Comparison of ENCODE assay signal across 18 cellular contexts in the genomic region with DNA sequence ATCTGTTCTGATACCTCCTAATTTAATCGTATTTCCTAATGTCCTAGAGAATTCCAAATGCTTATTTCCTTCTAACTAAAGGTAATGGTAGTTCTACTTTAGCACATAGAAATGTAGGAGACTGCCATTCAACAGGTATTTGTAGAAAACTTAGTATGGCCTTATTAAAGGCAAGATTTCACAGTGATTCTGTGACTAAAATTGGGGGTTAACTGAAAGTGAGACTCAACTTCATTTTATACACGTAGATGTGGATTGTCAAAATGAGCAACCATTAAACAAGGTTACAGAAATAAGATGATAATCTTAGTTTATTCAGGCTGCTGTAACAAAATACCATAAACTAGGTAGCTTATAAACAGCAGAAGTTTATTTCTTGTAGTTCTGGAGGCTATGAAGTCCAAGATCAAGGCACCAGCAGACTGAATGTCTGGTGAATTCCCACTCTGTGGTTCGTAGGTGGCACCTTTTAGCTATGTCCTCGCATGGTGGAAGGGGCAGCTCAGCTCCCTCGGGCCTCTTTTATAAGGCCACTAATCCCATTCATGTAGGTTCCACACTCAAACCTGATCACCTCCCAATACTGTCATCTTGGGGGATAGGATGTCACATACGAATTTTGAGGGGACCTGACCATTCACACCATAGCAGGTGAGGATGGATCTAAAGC. TPM values are rescaled to one million over a fixed set of nuclear protein-coding genes. Genes with fewer than 3 reads are reported as not detected.
DNase-seq lines count a peak whose midpoint lies in the region; ATAC-seq lines count a peak whose summit lies in the region.
"Had no signal": no experiment of that assay in that cellular context is flagged by ENCODE, and none has a peak within 500 bp of the region (broad histone marks: within the 10 kb centered on the region; RNA-seq: fewer than 3 reads in every experiment).

No MANE protein-coding gene starts in this region.

- no peaks in the 10 kb centered on the region for H3K9me3 Mint-ChIP-seq in activated CD4-positive, alpha-beta T cell treated with anti-CD3 and anti-CD28 coated beads, Interleukin-2, amount 10 ng/mL, durations not matched to agents 24 days and 14 days
- H3K9me3 Mint-ChIP-seq in activated naive CD8-positive, alpha-beta T cell (ENCODE audit: low read depth): no peaks in the 10 kb centered on the region
- no peaks in the 10 kb centered on the region for H3K9me3 Mint-ChIP-seq in activated naive CD8-positive, alpha-beta T cell treated with anti-CD3 and anti-CD28 coated beads, Interleukin-2, amount 50 U/mL, for 24 hours
- H3K9me3 Mint-ChIP-seq: IgD-negative memory B cell had no signal

- peak; percentile 55 for DNase-seq in activated CD4-positive, alpha-beta T cell treated with anti-CD3 and anti-CD28 coated beads, Interleukin-2, amount 10 ng/mL, durations not matched to agents 24 days and 14 days
- DNase-seq in activated CD4-positive, alpha-beta T cell treated with anti-CD3 and anti-CD28 coated beads for 48 hours: no peak
- no peak for DNase-seq in activated naive CD8-positive, alpha-beta T cell treated with anti-CD3 and anti-CD28 coated beads, Interleukin-2, amount 50 U/mL, for 24 hours
- DNase-seq in T-helper 17 cell (no peak), foreskin melanocyte (no peak), GF-D8 (lab: John Stamatoyannopoulos, UW) (no peak)
- DNase-seq in stimulated activated CD8-positive, alpha-beta memory T cell treated with anti-CD3 and anti-CD28 coated beads, Interleukin-4, amount 100 ng/mL, for 48 hours: no peak
- DNase-seq: COR-L47, H7, Kasumi-1, MM.1S, NCI-H1105, NCI-H1694, NCI-H510A treated with DMSO at 0.1 percent for 48 hours, NCI-H82, PC-9 had no signal

- H3K27ac Mint-ChIP-seq in activated CD4-positive, alpha-beta T cell treated with anti-CD3 and anti-CD28 coated beads, Interleukin-2, amount 10 ng/mL, durations not matched to agents 24 days and 14 days: peak overlapping the region; percentile 15
- peak overlapping the region; percentile 64 for H3K27ac Mint-ChIP-seq in activated naive CD8-positive, alpha-beta T cell
- H3K27ac Mint-ChIP-seq in activated naive CD8-positive, alpha-beta T cell treated with anti-CD3 and anti-CD28 coated beads, Interleukin-2, amount 50 U/mL, for 24 hours: no peak overlapping the region
- H3K27ac Mint-ChIP-seq in T-helper 17 cell: peak overlapping the region; percentile 94

- no peak overlapping the region for H3K4me3 Mint-ChIP-seq in activated CD4-positive, alpha-beta T cell treated with anti-CD3 and anti-CD28 coated beads, Interleukin-2, amount 10 ng/mL, durations not matched to agents 24 days and 14 days
- H3K4me3 Mint-ChIP-seq in activated naive CD8-positive, alpha-beta T cell: no peak overlapping the region
- H3K4me3 Mint-ChIP-seq in activated naive CD8-positive, alpha-beta T cell treated with anti-CD3 and anti-CD28 coated beads, Interleukin-2, amount 50 U/mL, for 24 hours: no peak overlapping the region
- peak overlapping the region; percentile 36 for H3K4me3 Mint-ChIP-seq in T-helper 17 cell
- H3K4me3 Mint-ChIP-seq: IgD-negative memory B cell had no signal

- H3K4me1 Mint-ChIP-seq in activated CD4-positive, alpha-beta T cell treated with anti-CD3 and anti-CD28 coated beads, Interleukin-2, amount 10 ng/mL, durations not matched to agents 24 days and 14 days: peaks cover 57% of the 10 kb centered on the region
- H3K4me1 Mint-ChIP-seq in activated naive CD8-positive, alpha-beta T cell (ENCODE audit: low read depth): peaks cover 84% of the 10 kb centered on the region
- H3K4me1 Mint-ChIP-seq in activated naive CD8-positive, alpha-beta T cell treated with anti-CD3 and anti-CD28 coated beads, Interleukin-2, amount 50 U/mL, for 24 hours: peaks cover 76% of the 10 kb centered on the region
- H3K4me1 Mint-ChIP-seq in T-helper 17 cell: peaks cover 57% of the 10 kb centered on the region

- intact Hi-C loops in activated CD4-positive, alpha-beta T cell treated with anti-CD3 and anti-CD28 coated beads, Interleukin-2, amount 10 ng/mL, durations not matched to agents 24 days and 14 days (cut with micrococcal nuclease): no loop called here

- H3K27me3 Mint-ChIP-seq in activated CD4-positive, alpha-beta T cell treated with anti-CD3 and anti-CD28 coated beads, Interleukin-2, amount 10 ng/mL, durations not matched to agents 24 days and 14 days: no peaks in the 10 kb centered on the region
- H3K27me3 Mint-ChIP-seq in activated naive CD8-positive, alpha-beta T cell: no peaks in the 10 kb centered on the region
- no peaks in the 10 kb centered on the region for H3K27me3 Mint-ChIP-seq in activated naive CD8-positive, alpha-beta T cell treated with anti-CD3 and anti-CD28 coated beads, Interleukin-2, amount 50 U/mL, for 24 hours
- no peaks in the 10 kb centered on the region for H3K27me3 Mint-ChIP-seq in T-helper 17 cell
- H3K27me3 Mint-ChIP-seq: IgD-negative memory B cell had no signal

- no peak for ATAC-seq in activated naive CD8-positive, alpha-beta T cell treated with anti-CD3 and anti-CD28 coated beads, Interleukin-2, amount 50 U/mL, for 24 hours
- peak; percentile 57 for ATAC-seq in T-helper 17 cell

- H3K36me3 Mint-ChIP-seq in activated CD4-positive, alpha-beta T cell treated with anti-CD3 and anti-CD28 coated beads, Interleukin-2, amount 10 ng/mL, durations not matched to agents 24 days and 14 days (ENCODE audit: low read depth): peaks cover 54% of the 10 kb centered on the region
- peaks cover 12% of the 10 kb centered on the region for H3K36me3 Mint-ChIP-seq in activated naive CD8-positive, alpha-beta T cell
- H3K36me3 Mint-ChIP-seq in activated naive CD8-positive, alpha-beta T cell treated with anti-CD3 and anti-CD28 coated beads, Interleukin-2, amount 50 U/mL, for 24 hours (ENCODE audit: low read depth): peaks cover 49% of the 10 kb centered on the region
- H3K36me3 Mint-ChIP-seq in T-helper 17 cell (ENCODE audit: low read depth): peaks cover 5% of the 10 kb centered on the region

- H3K9me3 ChIP-seq in T-helper 17 cell (ENCODE audit: control insufficient read depth, low read length, poor library complexity, severe bottlenecking): no peaks in the 10 kb centered on the region

RNA-seq across cellular contexts. Expression of gene TAB2, which starts 38.7 kb away (rescaled TPM):
- 135 and 136 TPM in 2 replicates for total RNA-seq in activated CD4-positive, alpha-beta T cell treated with anti-CD3 and anti-CD28 coated beads, Interleukin-2, amount 10 ng/mL, durations not matched to agents 24 days and 14 days
- total RNA-seq in T-helper 17 cell: 100 to 1,000 TPM; 192 to 199 TPM

RNA-seq across cellular contexts. Expression of gene SUMO4, which starts 43.8 kb away (rescaled TPM):
- 10.1 and 10.9 TPM in 2 replicates for total RNA-seq in activated CD4-positive, alpha-beta T cell treated with anti-CD3 and anti-CD28 coated beads, Interleukin-2, amount 10 ng/mL, durations not matched to agents 24 days and 14 days
- 10 to 100 TPM in 1 of 2 donors, 1 to 10 TPM in 1; 9.0 to 11.4 TPM for total RNA-seq in T-helper 17 cell
